ENCODE assay signal across 21 cellular contexts in genomic region chr19:12676928-12677327, GRCh38. TPM values are rescaled to one million over a fixed set of nuclear protein-coding genes. Genes with fewer than 3 reads are reported as not detected.
DNase-seq lines count a peak whose midpoint lies in the region; ATAC-seq, FAIRE-seq and TF ChIP-seq lines count a peak whose summit lies in the region.
"Had no signal": no experiment of that assay in that cellular context is flagged by ENCODE, and none has a peak within 500 bp of the region (broad histone marks: within the 10 kb centered on the region; RNA-seq: fewer than 3 reads in every experiment).

No MANE protein-coding gene starts in this region.

- no peak for ATAC-seq in HepG2
- no peak for ATAC-seq in right lobe of liver
- ATAC-seq in activated T-helper 17 cell treated with anti-CD3 and anti-CD28 coated beads, Interleukin-2, amount 50 U/mL, for 72 hours (replicated peaks): no peak
- no peak for ATAC-seq in naive thymus-derived CD4-positive, alpha-beta T cell
- no peak for ATAC-seq in omental fat pad (ENCODE audit: low FRiP score)

- H3K4me3 ChIP-seq in HepG2 (replicated peaks in 1 of 3; ENCODE audit: insufficient read depth in 1 of 3, low read depth in 2 of 3, low read length in 3 of 3) (no peak overlapping the region), right lobe of liver (no peak overlapping the region), lower leg skin (ENCODE audit: low read depth, poor library complexity, severe bottlenecking) (no peak overlapping the region)
- no peak overlapping the region for H3K4me3 ChIP-seq in naive thymus-derived CD4-positive, alpha-beta T cell (ENCODE audit: low read length)
- H3K4me3 ChIP-seq: BLaER1, pancreas, SK-N-MC had no signal

- DNase-seq in HepG2 (ENCODE audit: low spot score) (no peak), right lobe of liver (no peak), 8988T (no peak), omental fat pad (ENCODE audit: low spot score) (no peak), lower leg skin (ENCODE audit: low spot score in 2 of 2) (no peak)
- no peak for DNase-seq in naive thymus-derived CD4-positive, alpha-beta T cell
- DNase-seq in effector CD4-positive, alpha-beta T cell: no peak

- H4K20me1 ChIP-seq in HepG2 (ENCODE audit: insufficient read depth, low read length): peaks cover 2% of the 10 kb centered on the region; the same call in 1 of the 2 replicates

- intact Hi-C loops in HepG2 (cut with micrococcal nuclease; ENCODE audit: unreplicated experiment): no loop called here
- intact Hi-C loops in right lobe of liver (cut with DNase I): no loop called here
- intact Hi-C loops in naive thymus-derived CD4-positive, alpha-beta T cell (cut with micrococcal nuclease): loop anchor here in 1 of 2 donors (1.0 kb wide), 2 partner anchors 119 to 170 kb away; no protein-coding TSS in a partner anchor
- intact Hi-C loops in lower leg skin (cut with DNase I; ENCODE audit: low total_unique reads): no loop called here

- H3K4me1 Mint-ChIP-seq in activated T-helper 17 cell treated with anti-CD3 and anti-CD28 coated beads, Interleukin-2, amount 50 U/mL, for 72 hours: peaks cover 18% of the 10 kb centered on the region
- H3K4me1 Mint-ChIP-seq in naive thymus-derived CD4-positive, alpha-beta T cell: peaks cover 26 to 42% (median 34%) of the 10 kb centered on the region in 7 donors

- in situ Hi-C loops in HepG2 (cut with HindIII; ENCODE audit: extremely low pct_ligation_motif_present, low pct_unique_long_range_greater_than_20kb): no loop called here

- TF ChIP-seq CTCF in HepG2 (CRISPR knock-in tag; IDR thresholded peaks at IDR 0.05): no peak
- TF ChIP-seq CTCF in right lobe of liver (IDR thresholded peaks at IDR 0.05): no peak
- no peak for TF ChIP-seq CTCF in omental fat pad (IDR thresholded peaks at IDR 0.05)
- TF ChIP-seq CTCF in lower leg skin (IDR thresholded peaks at IDR 0.05): no peak

- no peak for TF ChIP-seq EP300 in HepG2 (IDR thresholded peaks at IDR 0.05; ENCODE audit: low read depth in 2 of 2, low read length in 2 of 2)
- no peak for TF ChIP-seq EP300 in HepG2 (CRISPR knock-in tag; IDR thresholded peaks at IDR 0.05; ENCODE audit: borderline replicate concordance)

- peaks cover 36 to 63% of the 10 kb centered on the region in 2 experiments for H3K36me3 ChIP-seq in HepG2 (replicated peaks in 1 of 2; ENCODE audit: control insufficient read depth in 1 of 2, insufficient read depth in 2 of 2, low read length in 2 of 2)
- peaks cover 0 to 66% (median 26%) of the 10 kb centered on the region in 4 donors for H3K36me3 ChIP-seq in right lobe of liver
- H3K36me3 ChIP-seq in naive thymus-derived CD4-positive, alpha-beta T cell (ENCODE audit: control insufficient read depth in 2 of 3, insufficient read depth in 3 of 3, low read length in 3 of 3): peaks cover 18 to 86% (median 19%) of the 10 kb centered on the region in 3 experiments

- peaks cover 5% of the 10 kb centered on the region for H3K79me2 ChIP-seq in HepG2 (ENCODE audit: insufficient read depth, low read length)

- peaks cover 16% of the 10 kb centered on the region for H3K4me1 ChIP-seq in HepG2 (ENCODE audit: insufficient read depth, low read length)
- peaks cover 0 to 19% (median 0%) of the 10 kb centered on the region in 4 donors for H3K4me1 ChIP-seq in right lobe of liver
- peaks cover 6 to 22% of the 10 kb centered on the region in 2 donors for H3K4me1 ChIP-seq in naive thymus-derived CD4-positive, alpha-beta T cell (ENCODE audit: control insufficient read depth in 2 of 2, insufficient read depth in 2 of 2, low read length in 2 of 2)

- no peak for FAIRE-seq in HepG2 (lab: Jason Lieb, UNC)
- FAIRE-seq: D721Med, pancreas had no signal

- no peak overlapping the region for H3K9ac ChIP-seq in HepG2 (ENCODE audit: insufficient read depth, low read depth, low read length)

- WGBS in HepG2 (ENCODE audit: low lambda C conversion rate): over 99% methylated on average over 12 of the region's 12 CpGs
- 83% methylated on average over 1 of the region's 12 CpGs for WGBS in right lobe of liver (ENCODE audit: insufficient coverage, low coverage, low lambda C conversion rate, missing lambda C conversion rate)
- 90 to 91% methylated on average over 12 of the region's 12 CpGs for WGBS in lower leg skin, 2 donors

- H3K27ac Mint-ChIP-seq in activated T-helper 17 cell treated with anti-CD3 and anti-CD28 coated beads, Interleukin-2, amount 50 U/mL, for 72 hours: peak overlapping the region; percentile 66
- H3K27ac Mint-ChIP-seq in naive thymus-derived CD4-positive, alpha-beta T cell: peak overlapping the region in 7 of 9 donors; percentile 22 to 86 (median 68)
- H3K27ac Mint-ChIP-seq: activated naive CD4-positive, alpha-beta T cell treated with anti-CD3 and anti-CD28 coated beads, Interleukin-2, amount 50 U/mL, for 24 hours had no signal

- H3K4me3 Mint-ChIP-seq in activated T-helper 17 cell treated with anti-CD3 and anti-CD28 coated beads, Interleukin-2, amount 50 U/mL, for 72 hours: no peak overlapping the region
- peak overlapping the region in 1 of 10 donors; percentile 48 for H3K4me3 Mint-ChIP-seq in naive thymus-derived CD4-positive, alpha-beta T cell
- H3K4me3 Mint-ChIP-seq: activated CD8-positive, alpha-beta memory T cell treated with anti-CD3 and anti-CD28 coated beads, Interleukin-2, amount 10 ng/mL, durations not matched to agents 7 days and 5 days; activated naive CD4-positive, alpha-beta T cell treated with anti-CD3 and anti-CD28 coated beads, Interleukin-2, amount 50 U/mL, for 24 hours had no signal

- H3K4me2 ChIP-seq in HepG2 (ENCODE audit: low read depth, low read length): no peak overlapping the region
- H3K4me2 ChIP-seq: BLaER1 had no signal

- H3K9me3 Mint-ChIP-seq in activated T-helper 17 cell treated with anti-CD3 and anti-CD28 coated beads, Interleukin-2, amount 50 U/mL, for 72 hours: no peaks in the 10 kb centered on the region
- H3K9me3 Mint-ChIP-seq in naive thymus-derived CD4-positive, alpha-beta T cell: peaks cover 0 to 9% (median 0%) of the 10 kb centered on the region in 11 donors
- H3K9me3 Mint-ChIP-seq: activated CD4-positive, alpha-beta T cell treated with anti-CD3 and anti-CD28 coated beads, Interleukin-2, amount 10 ng/mL, durations not matched to agents 24 days and 14 days; activated naive CD4-positive, alpha-beta T cell treated with anti-CD3 and anti-CD28 coated beads, Interleukin-2, amount 50 U/mL, for 24 hours had no signal

- no TSS peak for BruUV-seq in HepG2 (replicated peaks; lab: Mats Ljungman, UMichigan)

- H3K36me3 Mint-ChIP-seq in activated T-helper 17 cell treated with anti-CD3 and anti-CD28 coated beads, Interleukin-2, amount 50 U/mL, for 72 hours (ENCODE audit: low read depth): peaks cover 97% of the 10 kb centered on the region
- H3K36me3 Mint-ChIP-seq in naive thymus-derived CD4-positive, alpha-beta T cell: peaks cover 0 to 36% (median 28%) of the 10 kb centered on the region in 5 donors

- H3K9me3 ChIP-seq in HepG2 (ENCODE audit: low read length) (no peaks in the 10 kb centered on the region), right lobe of liver (no peaks in the 10 kb centered on the region)
- H3K9me3 ChIP-seq in naive thymus-derived CD4-positive, alpha-beta T cell (ENCODE audit: control insufficient read depth in 2 of 3, low read length in 3 of 3): no peaks in the 10 kb centered on the region
- H3K9me3 ChIP-seq: BLaER1, pancreas had no signal

- H3K27ac ChIP-seq in HepG2 (ENCODE audit: extremely low read length, insufficient read depth, low read length): no peak overlapping the region
- no peak overlapping the region for H3K27ac ChIP-seq in right lobe of liver
- H3K27ac ChIP-seq in naive thymus-derived CD4-positive, alpha-beta T cell (ENCODE audit: low read depth, low read length): no peak overlapping the region
- H3K27ac ChIP-seq: BLaER1, epithelial cell of prostate, pancreas, SK-N-MC had no signal

- H3K27me3 Mint-ChIP-seq in activated T-helper 17 cell treated with anti-CD3 and anti-CD28 coated beads, Interleukin-2, amount 50 U/mL, for 72 hours: no peaks in the 10 kb centered on the region
- H3K27me3 Mint-ChIP-seq in naive thymus-derived CD4-positive, alpha-beta T cell: no peaks in the 10 kb centered on the region
- H3K27me3 Mint-ChIP-seq: activated CD4-positive, alpha-beta T cell treated with anti-CD3 and anti-CD28 coated beads, Interleukin-2, amount 10 ng/mL, durations not matched to agents 24 days and 14 days; activated CD8-positive, alpha-beta memory T cell treated with anti-CD3 and anti-CD28 coated beads, Interleukin-2, amount 10 ng/mL, durations not matched to agents 7 days and 5 days; activated naive CD4-positive, alpha-beta T cell treated with anti-CD3 and anti-CD28 coated beads, Interleukin-2, amount 50 U/mL, for 24 hours had no signal

- CTCF ChIA-PET in HepG2 (lab: Yijun Ruan, JAX; ENCODE audit: low intra/inter-chr PET ratio, low total read pairs): interaction anchor here (0.8 to 1.1 kb wide), 2 partner anchors 113 to 114 kb away, joined by 3 read pairs; partner anchors contain the start of gene JUNB
- CTCF ChIA-PET in naive thymus-derived CD4-positive, alpha-beta T cell (lab: Charles Lee): interaction anchor here (0.5 to 2.4 kb wide), 8 partner anchors 13 to 463 kb away, joined by 3 to 12 read pairs (median 6); no protein-coding TSS in a partner anchor

- no peak for TF ChIP-seq RAD21 in HepG2 (CRISPR knock-in tag; IDR thresholded peaks at IDR 0.05)

- H2AFZ ChIP-seq in HepG2 (ENCODE audit: low read length): no peak overlapping the region

- POLR2A ChIA-PET in HepG2 (lab: Yijun Ruan, JAX): interaction anchor here (0.9 to 2.5 kb wide), 4 partner anchors 11 to 66 kb away, joined by 3 to 9 read pairs (median 5); partner anchors contain the start of genes FBXW9, GET3, MAN2B1 and WDR83
- POLR2A ChIA-PET in naive thymus-derived CD4-positive, alpha-beta T cell (lab: Charles Lee): interaction anchor here (0.8 to 2.9 kb wide), 7 partner anchors 8 to 115 kb away, joined by 3 to 10 read pairs (median 6); partner anchors contain the start of genes FBXW9, JUNB, MAN2B1 and TNPO2

- H3K27me3 ChIP-seq in HepG2 (ENCODE audit: control insufficient read depth in 1 of 2, insufficient read depth in 2 of 2, low read length in 2 of 2): no peaks in the 10 kb centered on the region; a peak in 1 of 5 replicates
- H3K27me3 ChIP-seq in right lobe of liver: no peaks in the 10 kb centered on the region
- H3K27me3 ChIP-seq in naive thymus-derived CD4-positive, alpha-beta T cell (ENCODE audit: control insufficient read depth in 2 of 2, insufficient read depth in 2 of 2, low read length in 2 of 2): no peaks in the 10 kb centered on the region
- H3K27me3 ChIP-seq: BLaER1, pancreas had no signal

- no peak; a peak in 1 of 4 replicates for TF ChIP-seq POLR2A in HepG2 (IDR thresholded peaks at IDR 0.05; ENCODE audit: insufficient read depth in 1 of 2, low read depth in 2 of 2, low read length in 2 of 2)
- no peak for TF ChIP-seq POLR2A in right lobe of liver (IDR thresholded peaks at IDR 0.05)
- no peak for TF ChIP-seq POLR2A in lower leg skin (IDR thresholded peaks at IDR 0.05)

RNA-seq across cellular contexts. Expression of gene DHPS, which starts 4.8 kb away (rescaled TPM):
- total RNA-seq in HepG2 (2016; rRNA removed; fragmentation: Illumina TruSeq; extraction: Trizol): 34.8 and 43.3 TPM in 2 replicates
- 18.6 and 20.2 TPM in 2 replicates for total RNA-seq in HepG2 (2016; cell fraction: cytosol; rRNA removed; fragmentation: Illumina TruSeq; extraction: Trizol; ENCODE audit: low read depth)
- total RNA-seq in HepG2 (2016; cell fraction: insoluble cytoplasmic fraction; rRNA removed; fragmentation: Illumina TruSeq; extraction: Trizol): 36.3 and 41.9 TPM in 2 replicates
- 18.6 and 23.3 TPM in 2 replicates for total RNA-seq in HepG2 (2016; cell fraction: membrane; rRNA removed; fragmentation: Illumina TruSeq; extraction: Trizol)
- total RNA-seq in HepG2 (2016; cell fraction: nucleus; rRNA removed; fragmentation: Illumina TruSeq; extraction: Trizol): 44.1 and 48.8 TPM in 2 replicates
- 84.3 and 84.6 TPM in 2 replicates for polyA plus RNA-seq in HepG2 (2011; rRNA removed)
- 70.3 and 86.4 TPM in 2 replicates for polyA plus RNA-seq in HepG2 (2011; cell fraction: cytosol; rRNA removed)
- 180 and 198 TPM in 2 replicates for polyA plus RNA-seq in HepG2 (2011; cell fraction: nucleus; rRNA removed)
- polyA plus RNA-seq in HepG2 (2012): 54.1 and 72.2 TPM in 2 replicates
- polyA plus RNA-seq in HepG2 (2016; cell fraction: cytosol; fragmentation: Illumina TruSeq; extraction: Trizol; ENCODE audit: low read depth): 12.2 and 12.4 TPM in 2 replicates
- 34.0 and 35.3 TPM in 2 replicates for polyA plus RNA-seq in HepG2 (2016; cell fraction: insoluble cytoplasmic fraction; fragmentation: Illumina TruSeq; extraction: Trizol; ENCODE audit: low read depth)
- 12.8 and 13.6 TPM in 2 replicates for polyA plus RNA-seq in HepG2 (2016; cell fraction: membrane; fragmentation: Illumina TruSeq; extraction: Trizol; ENCODE audit: low read depth)
- polyA plus RNA-seq in HepG2 (2016; cell fraction: nucleus; fragmentation: Illumina TruSeq; extraction: Trizol; ENCODE audit: insufficient read depth, low read depth): 90.1 and 103 TPM in 2 replicates
- polyA minus RNA-seq in HepG2 (2011; rRNA and poly(A)+ RNA removed; ENCODE audit: low replicate concordance): 80.2 and 94.5 TPM in 2 replicates
- 27.8 and 30.4 TPM in 2 replicates for polyA minus RNA-seq in HepG2 (2011; cell fraction: cytosol; rRNA and poly(A)+ RNA removed)
- polyA minus RNA-seq in HepG2 (2011; cell fraction: nucleus; rRNA and poly(A)+ RNA removed): 56.0 and 62.9 TPM in 2 replicates
- total RNA-seq in right lobe of liver: 10 to 100 TPM; 29.5 to 60.5 (median 45.8) TPM
- total RNA-seq in activated T-helper 17 cell treated with anti-CD3 and anti-CD28 coated beads, Interleukin-2, amount 50 U/mL, for 72 hours: 100 to 1,000 TPM; 125 to 167 TPM
- total RNA-seq in naive thymus-derived CD4-positive, alpha-beta T cell: 100 to 1,000 TPM; 125 to 223 (median 174) TPM
- 100 to 1,000 TPM; 113 to 124 TPM for polyA plus RNA-seq in naive thymus-derived CD4-positive, alpha-beta T cell
- total RNA-seq in omental fat pad: 100 to 1,000 TPM in 1 of 4 donors, 10 to 100 TPM in 3; 68.5 to 119 (median 80.9) TPM
- 100 to 1,000 TPM; 101 to 218 (median 159) TPM for total RNA-seq in lower leg skin

RNA-seq across cellular contexts. Expression of gene WDR83, which starts 10.3 kb away (rescaled TPM):
- 9.9 and 10.7 TPM in 2 replicates for total RNA-seq in HepG2 (2016; rRNA removed; fragmentation: Illumina TruSeq; extraction: Trizol)
- 6.9 and 7.6 TPM in 2 replicates for total RNA-seq in HepG2 (2016; cell fraction: cytosol; rRNA removed; fragmentation: Illumina TruSeq; extraction: Trizol; ENCODE audit: low read depth)
- total RNA-seq in HepG2 (2016; cell fraction: insoluble cytoplasmic fraction; rRNA removed; fragmentation: Illumina TruSeq; extraction: Trizol): 11.3 and 11.8 TPM in 2 replicates
- total RNA-seq in HepG2 (2016; cell fraction: membrane; rRNA removed; fragmentation: Illumina TruSeq; extraction: Trizol): 8.4 and 8.9 TPM in 2 replicates
- 7.7 and 8.0 TPM in 2 replicates for total RNA-seq in HepG2 (2016; cell fraction: nucleus; rRNA removed; fragmentation: Illumina TruSeq; extraction: Trizol)
- 4.5 and 5.4 TPM in 2 replicates for polyA plus RNA-seq in HepG2 (2011; rRNA removed)
- polyA plus RNA-seq in HepG2 (2011; cell fraction: cytosol; rRNA removed): 6.2 and 9.4 TPM in 2 replicates
- polyA plus RNA-seq in HepG2 (2011; cell fraction: nucleus; rRNA removed): 11.3 and 12.7 TPM in 2 replicates
- 5.0 and 9.1 TPM in 2 replicates for polyA plus RNA-seq in HepG2 (2012)
- 5.9 and 6.7 TPM in 2 replicates for polyA plus RNA-seq in HepG2 (2016; cell fraction: cytosol; fragmentation: Illumina TruSeq; extraction: Trizol; ENCODE audit: low read depth)
- polyA plus RNA-seq in HepG2 (2016; cell fraction: insoluble cytoplasmic fraction; fragmentation: Illumina TruSeq; extraction: Trizol; ENCODE audit: low read depth): 11.8 and 12.8 TPM in 2 replicates
- 8.3 and 8.5 TPM in 2 replicates for polyA plus RNA-seq in HepG2 (2016; cell fraction: membrane; fragmentation: Illumina TruSeq; extraction: Trizol; ENCODE audit: low read depth)
- 13.7 and 15.3 TPM in 2 replicates for polyA plus RNA-seq in HepG2 (2016; cell fraction: nucleus; fragmentation: Illumina TruSeq; extraction: Trizol; ENCODE audit: insufficient read depth, low read depth)
- polyA minus RNA-seq in HepG2 (2011; rRNA and poly(A)+ RNA removed; ENCODE audit: low replicate concordance): 10.4 and 11.3 TPM in 2 replicates
- 1.6 and 2.4 TPM in 2 replicates for polyA minus RNA-seq in HepG2 (2011; cell fraction: cytosol; rRNA and poly(A)+ RNA removed)
- 7.7 and 8.6 TPM in 2 replicates for polyA minus RNA-seq in HepG2 (2011; cell fraction: nucleus; rRNA and poly(A)+ RNA removed)
- 1 to 10 TPM; 2.5 to 6.2 (median 4.2) TPM for total RNA-seq in right lobe of liver
- total RNA-seq in activated T-helper 17 cell treated with anti-CD3 and anti-CD28 coated beads, Interleukin-2, amount 50 U/mL, for 72 hours: 10 to 100 TPM; 17.7 to 30.4 TPM
- total RNA-seq in naive thymus-derived CD4-positive, alpha-beta T cell: 10 to 100 TPM in 3 of 5 experiments, 1 to 10 TPM in 2; 7.8 to 18.6 (median 14.7) TPM
- 10 to 100 TPM; 13.9 to 20.6 TPM for polyA plus RNA-seq in naive thymus-derived CD4-positive, alpha-beta T cell
- total RNA-seq in omental fat pad: 10 to 100 TPM in 1 of 4 donors, 1 to 10 TPM in 3; 7.1 to 10.2 (median 8.5) TPM
- 10 to 100 TPM; 15.3 to 23.7 (median 19.3) TPM for total RNA-seq in lower leg skin

RNA-seq across cellular contexts. Expression of gene MAN2B1, which starts 10.4 kb away (rescaled TPM):
- total RNA-seq in HepG2 (2016; rRNA removed; fragmentation: Illumina TruSeq; extraction: Trizol) (10.8 and 23.8 TPM in 2 replicates), right lobe of liver (10 to 100 TPM; 32.7 to 76.5 (median 53.6) TPM), omental fat pad (100 to 1,000 TPM in 1 of 4 donors, 10 to 100 TPM in 3; 63.8 to 104 (median 74.6) TPM), lower leg skin (10 to 100 TPM; 52.8 to 83.0 (median 74.9) TPM)
- total RNA-seq in HepG2 (2016; cell fraction: cytosol; rRNA removed; fragmentation: Illumina TruSeq; extraction: Trizol; ENCODE audit: low read depth): 4.0 and 5.4 TPM in 2 replicates
- total RNA-seq in HepG2 (2016; cell fraction: insoluble cytoplasmic fraction; rRNA removed; fragmentation: Illumina TruSeq; extraction: Trizol): 8.6 and 23.6 TPM in 2 replicates
- total RNA-seq in HepG2 (2016; cell fraction: membrane; rRNA removed; fragmentation: Illumina TruSeq; extraction: Trizol): 13.4 and 16.7 TPM in 2 replicates
- 28.7 and 30.9 TPM in 2 replicates for total RNA-seq in HepG2 (2016; cell fraction: nucleus; rRNA removed; fragmentation: Illumina TruSeq; extraction: Trizol)
- 23.6 and 31.8 TPM in 2 replicates for polyA plus RNA-seq in HepG2 (2011; rRNA removed)
- polyA plus RNA-seq in HepG2 (2011; cell fraction: cytosol; rRNA removed): 26.5 and 29.6 TPM in 2 replicates
- 46.9 and 59.4 TPM in 2 replicates for polyA plus RNA-seq in HepG2 (2011; cell fraction: nucleus; rRNA removed)
- polyA plus RNA-seq in HepG2 (2012): 38.9 and 46.8 TPM in 2 replicates
- polyA plus RNA-seq in HepG2 (2016; cell fraction: cytosol; fragmentation: Illumina TruSeq; extraction: Trizol; ENCODE audit: low read depth): 4.9 and 6.4 TPM in 2 replicates
- polyA plus RNA-seq in HepG2 (2016; cell fraction: insoluble cytoplasmic fraction; fragmentation: Illumina TruSeq; extraction: Trizol; ENCODE audit: low read depth): 10.9 and 14.9 TPM in 2 replicates
- polyA plus RNA-seq in HepG2 (2016; cell fraction: membrane; fragmentation: Illumina TruSeq; extraction: Trizol; ENCODE audit: low read depth): 15.2 and 17.9 TPM in 2 replicates
- 43.7 and 53.7 TPM in 2 replicates for polyA plus RNA-seq in HepG2 (2016; cell fraction: nucleus; fragmentation: Illumina TruSeq; extraction: Trizol; ENCODE audit: insufficient read depth, low read depth)
- polyA minus RNA-seq in HepG2 (2011; rRNA and poly(A)+ RNA removed; ENCODE audit: low replicate concordance): 15.2 and 23.5 TPM in 2 replicates
- polyA minus RNA-seq in HepG2 (2011; cell fraction: cytosol; rRNA and poly(A)+ RNA removed): 8.4 and 16.6 TPM in 2 replicates
- polyA minus RNA-seq in HepG2 (2011; cell fraction: nucleus; rRNA and poly(A)+ RNA removed): 10.7 and 15.5 TPM in 2 replicates
- 100 to 1,000 TPM; 199 to 247 TPM for total RNA-seq in activated T-helper 17 cell treated with anti-CD3 and anti-CD28 coated beads, Interleukin-2, amount 50 U/mL, for 72 hours
- total RNA-seq in naive thymus-derived CD4-positive, alpha-beta T cell: 100 to 1,000 TPM; 105 to 215 (median 138) TPM
- 10 to 100 TPM; 40.6 to 59.5 TPM for polyA plus RNA-seq in naive thymus-derived CD4-positive, alpha-beta T cell

RNA-seq across cellular contexts. Expression of gene GNG14, which starts 10.9 kb away (rescaled TPM):
- total RNA-seq in HepG2 (2016; rRNA removed; fragmentation: Illumina TruSeq; extraction: Trizol) (not detected in 2 replicates), right lobe of liver (not detected), omental fat pad (not detected), lower leg skin (not detected)
- total RNA-seq in HepG2 (2016; cell fraction: cytosol; rRNA removed; fragmentation: Illumina TruSeq; extraction: Trizol; ENCODE audit: low read depth): not detected in 2 replicates
- not detected in 2 replicates for total RNA-seq in HepG2 (2016; cell fraction: insoluble cytoplasmic fraction; rRNA removed; fragmentation: Illumina TruSeq; extraction: Trizol)
- not detected in 2 replicates for total RNA-seq in HepG2 (2016; cell fraction: membrane; rRNA removed; fragmentation: Illumina TruSeq; extraction: Trizol)
- not detected in 2 replicates for total RNA-seq in HepG2 (2016; cell fraction: nucleus; rRNA removed; fragmentation: Illumina TruSeq; extraction: Trizol)
- not detected in 2 replicates for polyA plus RNA-seq in HepG2 (2011; rRNA removed)
- not detected in 2 replicates for polyA plus RNA-seq in HepG2 (2011; cell fraction: cytosol; rRNA removed)
- polyA plus RNA-seq in HepG2 (2011; cell fraction: nucleus; rRNA removed): 0.82 TPM in 1 of 2 replicates, not detected in the other
- not detected in 2 replicates for polyA plus RNA-seq in HepG2 (2012)
- not detected in 2 replicates for polyA plus RNA-seq in HepG2 (2016; cell fraction: cytosol; fragmentation: Illumina TruSeq; extraction: Trizol; ENCODE audit: low read depth)
- not detected in 2 replicates for polyA plus RNA-seq in HepG2 (2016; cell fraction: insoluble cytoplasmic fraction; fragmentation: Illumina TruSeq; extraction: Trizol; ENCODE audit: low read depth)
- not detected in 2 replicates for polyA plus RNA-seq in HepG2 (2016; cell fraction: membrane; fragmentation: Illumina TruSeq; extraction: Trizol; ENCODE audit: low read depth)
- not detected in 2 replicates for polyA plus RNA-seq in HepG2 (2016; cell fraction: nucleus; fragmentation: Illumina TruSeq; extraction: Trizol; ENCODE audit: insufficient read depth, low read depth)
- polyA minus RNA-seq in HepG2 (2011; rRNA and poly(A)+ RNA removed; ENCODE audit: low replicate concordance): 0.68 and 1.9 TPM in 2 replicates
- polyA minus RNA-seq in HepG2 (2011; cell fraction: cytosol; rRNA and poly(A)+ RNA removed): not detected in 2 replicates
- polyA minus RNA-seq in HepG2 (2011; cell fraction: nucleus; rRNA and poly(A)+ RNA removed): not detected in 2 replicates
- total RNA-seq in activated T-helper 17 cell treated with anti-CD3 and anti-CD28 coated beads, Interleukin-2, amount 50 U/mL, for 72 hours: not detected
- total RNA-seq in naive thymus-derived CD4-positive, alpha-beta T cell: not detected
- not detected for polyA plus RNA-seq in naive thymus-derived CD4-positive, alpha-beta T cell
- total RNA-seq: activated CD4-positive, alpha-beta T cell treated with anti-CD3 and anti-CD28 coated beads, Interleukin-2, amount 10 ng/mL, durations not matched to agents 24 days and 14 days; activated CD8-positive, alpha-beta memory T cell treated with anti-CD3 and anti-CD28 coated beads, Interleukin-2, amount 10 ng/mL, durations not matched to agents 7 days and 5 days; aorta; dermis microvascular lymphatic vessel endothelial cell; lung microvascular endothelial cell; M059J; pancreas; T-helper 2 cell treated with Interferon-gamma antibody and Interleukin-4, amounts not matched to agents 100 ng/mL and 5 ng/mL, for 36 hours had no signal
- polyA plus RNA-seq: aorta, pancreas had no signal

RNA-seq across cellular contexts. Expression of gene FBXW9, which starts 19.5 kb away (rescaled TPM):
- total RNA-seq in HepG2 (2016; rRNA removed; fragmentation: Illumina TruSeq; extraction: Trizol) (4.6 and 6.1 TPM in 2 replicates), right lobe of liver (1 to 10 TPM; 1.6 to 4.9 (median 2.6) TPM), omental fat pad (1 to 10 TPM; 3.2 to 5.6 (median 4.4) TPM), lower leg skin (10 to 100 TPM in 3 of 4 donors, 1 to 10 TPM in 1; 7.2 to 21.4 (median 13.1) TPM)
- total RNA-seq in HepG2 (2016; cell fraction: cytosol; rRNA removed; fragmentation: Illumina TruSeq; extraction: Trizol; ENCODE audit: low read depth): 1.2 and 2.0 TPM in 2 replicates
- 3.8 and 6.5 TPM in 2 replicates for total RNA-seq in HepG2 (2016; cell fraction: insoluble cytoplasmic fraction; rRNA removed; fragmentation: Illumina TruSeq; extraction: Trizol)
- total RNA-seq in HepG2 (2016; cell fraction: membrane; rRNA removed; fragmentation: Illumina TruSeq; extraction: Trizol): 2.3 and 2.8 TPM in 2 replicates
- 5.5 and 5.9 TPM in 2 replicates for total RNA-seq in HepG2 (2016; cell fraction: nucleus; rRNA removed; fragmentation: Illumina TruSeq; extraction: Trizol)
- polyA plus RNA-seq in HepG2 (2011; rRNA removed): 5.7 and 7.0 TPM in 2 replicates
- 6.0 and 11.9 TPM in 2 replicates for polyA plus RNA-seq in HepG2 (2011; cell fraction: cytosol; rRNA removed)
- 21.5 and 25.3 TPM in 2 replicates for polyA plus RNA-seq in HepG2 (2011; cell fraction: nucleus; rRNA removed)
- polyA plus RNA-seq in HepG2 (2012): 3.3 TPM in 2 replicates
- polyA plus RNA-seq in HepG2 (2016; cell fraction: cytosol; fragmentation: Illumina TruSeq; extraction: Trizol; ENCODE audit: low read depth): 1.7 and 1.9 TPM in 2 replicates
- polyA plus RNA-seq in HepG2 (2016; cell fraction: insoluble cytoplasmic fraction; fragmentation: Illumina TruSeq; extraction: Trizol; ENCODE audit: low read depth): 4.4 and 5.7 TPM in 2 replicates
- 1.9 and 2.7 TPM in 2 replicates for polyA plus RNA-seq in HepG2 (2016; cell fraction: membrane; fragmentation: Illumina TruSeq; extraction: Trizol; ENCODE audit: low read depth)
- 12.6 and 13.0 TPM in 2 replicates for polyA plus RNA-seq in HepG2 (2016; cell fraction: nucleus; fragmentation: Illumina TruSeq; extraction: Trizol; ENCODE audit: insufficient read depth, low read depth)
- 10.4 and 13.8 TPM in 2 replicates for polyA minus RNA-seq in HepG2 (2011; rRNA and poly(A)+ RNA removed; ENCODE audit: low replicate concordance)
- 3.2 and 4.4 TPM in 2 replicates for polyA minus RNA-seq in HepG2 (2011; cell fraction: cytosol; rRNA and poly(A)+ RNA removed)
- 2.7 and 4.4 TPM in 2 replicates for polyA minus RNA-seq in HepG2 (2011; cell fraction: nucleus; rRNA and poly(A)+ RNA removed)
- total RNA-seq in activated T-helper 17 cell treated with anti-CD3 and anti-CD28 coated beads, Interleukin-2, amount 50 U/mL, for 72 hours: 1 to 10 TPM; 4.7 to 9.9 TPM
- 1 to 10 TPM; 2.5 to 8.6 (median 4.3) TPM for total RNA-seq in naive thymus-derived CD4-positive, alpha-beta T cell
- 1 to 10 TPM; 4.9 to 8.5 TPM for polyA plus RNA-seq in naive thymus-derived CD4-positive, alpha-beta T cell
